In the genomic region with DNA sequence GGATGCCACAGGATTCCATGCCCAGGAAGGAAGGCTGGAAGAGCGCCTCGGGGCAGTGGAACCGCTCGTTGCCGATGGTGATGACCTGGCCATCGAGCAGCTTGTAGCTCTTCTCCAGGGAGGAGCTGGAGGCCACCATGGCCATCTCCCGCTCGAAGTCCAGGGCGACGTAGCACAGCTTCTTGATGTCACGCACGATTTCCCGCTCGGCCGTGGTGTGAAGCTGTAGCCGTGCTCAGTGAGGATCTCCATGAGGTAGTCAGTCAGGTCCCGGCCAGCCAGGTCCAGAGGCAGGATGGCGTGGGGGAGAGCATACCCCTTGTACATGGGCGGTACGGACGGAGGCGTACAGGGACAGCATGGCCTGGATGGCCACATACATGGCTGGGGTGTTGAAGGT, we compare ENCODE assay signal across 1 cellular context.
TF ChIP-seq lines count a peak whose summit lies in the region.

No MANE protein-coding gene starts in this region.

TF ChIP-seq in K562, 482 proteins besides CTCF, POLR2A, EP300 and RAD21 (continued from another document):
- TF ChIP-seq, protein P1, sequence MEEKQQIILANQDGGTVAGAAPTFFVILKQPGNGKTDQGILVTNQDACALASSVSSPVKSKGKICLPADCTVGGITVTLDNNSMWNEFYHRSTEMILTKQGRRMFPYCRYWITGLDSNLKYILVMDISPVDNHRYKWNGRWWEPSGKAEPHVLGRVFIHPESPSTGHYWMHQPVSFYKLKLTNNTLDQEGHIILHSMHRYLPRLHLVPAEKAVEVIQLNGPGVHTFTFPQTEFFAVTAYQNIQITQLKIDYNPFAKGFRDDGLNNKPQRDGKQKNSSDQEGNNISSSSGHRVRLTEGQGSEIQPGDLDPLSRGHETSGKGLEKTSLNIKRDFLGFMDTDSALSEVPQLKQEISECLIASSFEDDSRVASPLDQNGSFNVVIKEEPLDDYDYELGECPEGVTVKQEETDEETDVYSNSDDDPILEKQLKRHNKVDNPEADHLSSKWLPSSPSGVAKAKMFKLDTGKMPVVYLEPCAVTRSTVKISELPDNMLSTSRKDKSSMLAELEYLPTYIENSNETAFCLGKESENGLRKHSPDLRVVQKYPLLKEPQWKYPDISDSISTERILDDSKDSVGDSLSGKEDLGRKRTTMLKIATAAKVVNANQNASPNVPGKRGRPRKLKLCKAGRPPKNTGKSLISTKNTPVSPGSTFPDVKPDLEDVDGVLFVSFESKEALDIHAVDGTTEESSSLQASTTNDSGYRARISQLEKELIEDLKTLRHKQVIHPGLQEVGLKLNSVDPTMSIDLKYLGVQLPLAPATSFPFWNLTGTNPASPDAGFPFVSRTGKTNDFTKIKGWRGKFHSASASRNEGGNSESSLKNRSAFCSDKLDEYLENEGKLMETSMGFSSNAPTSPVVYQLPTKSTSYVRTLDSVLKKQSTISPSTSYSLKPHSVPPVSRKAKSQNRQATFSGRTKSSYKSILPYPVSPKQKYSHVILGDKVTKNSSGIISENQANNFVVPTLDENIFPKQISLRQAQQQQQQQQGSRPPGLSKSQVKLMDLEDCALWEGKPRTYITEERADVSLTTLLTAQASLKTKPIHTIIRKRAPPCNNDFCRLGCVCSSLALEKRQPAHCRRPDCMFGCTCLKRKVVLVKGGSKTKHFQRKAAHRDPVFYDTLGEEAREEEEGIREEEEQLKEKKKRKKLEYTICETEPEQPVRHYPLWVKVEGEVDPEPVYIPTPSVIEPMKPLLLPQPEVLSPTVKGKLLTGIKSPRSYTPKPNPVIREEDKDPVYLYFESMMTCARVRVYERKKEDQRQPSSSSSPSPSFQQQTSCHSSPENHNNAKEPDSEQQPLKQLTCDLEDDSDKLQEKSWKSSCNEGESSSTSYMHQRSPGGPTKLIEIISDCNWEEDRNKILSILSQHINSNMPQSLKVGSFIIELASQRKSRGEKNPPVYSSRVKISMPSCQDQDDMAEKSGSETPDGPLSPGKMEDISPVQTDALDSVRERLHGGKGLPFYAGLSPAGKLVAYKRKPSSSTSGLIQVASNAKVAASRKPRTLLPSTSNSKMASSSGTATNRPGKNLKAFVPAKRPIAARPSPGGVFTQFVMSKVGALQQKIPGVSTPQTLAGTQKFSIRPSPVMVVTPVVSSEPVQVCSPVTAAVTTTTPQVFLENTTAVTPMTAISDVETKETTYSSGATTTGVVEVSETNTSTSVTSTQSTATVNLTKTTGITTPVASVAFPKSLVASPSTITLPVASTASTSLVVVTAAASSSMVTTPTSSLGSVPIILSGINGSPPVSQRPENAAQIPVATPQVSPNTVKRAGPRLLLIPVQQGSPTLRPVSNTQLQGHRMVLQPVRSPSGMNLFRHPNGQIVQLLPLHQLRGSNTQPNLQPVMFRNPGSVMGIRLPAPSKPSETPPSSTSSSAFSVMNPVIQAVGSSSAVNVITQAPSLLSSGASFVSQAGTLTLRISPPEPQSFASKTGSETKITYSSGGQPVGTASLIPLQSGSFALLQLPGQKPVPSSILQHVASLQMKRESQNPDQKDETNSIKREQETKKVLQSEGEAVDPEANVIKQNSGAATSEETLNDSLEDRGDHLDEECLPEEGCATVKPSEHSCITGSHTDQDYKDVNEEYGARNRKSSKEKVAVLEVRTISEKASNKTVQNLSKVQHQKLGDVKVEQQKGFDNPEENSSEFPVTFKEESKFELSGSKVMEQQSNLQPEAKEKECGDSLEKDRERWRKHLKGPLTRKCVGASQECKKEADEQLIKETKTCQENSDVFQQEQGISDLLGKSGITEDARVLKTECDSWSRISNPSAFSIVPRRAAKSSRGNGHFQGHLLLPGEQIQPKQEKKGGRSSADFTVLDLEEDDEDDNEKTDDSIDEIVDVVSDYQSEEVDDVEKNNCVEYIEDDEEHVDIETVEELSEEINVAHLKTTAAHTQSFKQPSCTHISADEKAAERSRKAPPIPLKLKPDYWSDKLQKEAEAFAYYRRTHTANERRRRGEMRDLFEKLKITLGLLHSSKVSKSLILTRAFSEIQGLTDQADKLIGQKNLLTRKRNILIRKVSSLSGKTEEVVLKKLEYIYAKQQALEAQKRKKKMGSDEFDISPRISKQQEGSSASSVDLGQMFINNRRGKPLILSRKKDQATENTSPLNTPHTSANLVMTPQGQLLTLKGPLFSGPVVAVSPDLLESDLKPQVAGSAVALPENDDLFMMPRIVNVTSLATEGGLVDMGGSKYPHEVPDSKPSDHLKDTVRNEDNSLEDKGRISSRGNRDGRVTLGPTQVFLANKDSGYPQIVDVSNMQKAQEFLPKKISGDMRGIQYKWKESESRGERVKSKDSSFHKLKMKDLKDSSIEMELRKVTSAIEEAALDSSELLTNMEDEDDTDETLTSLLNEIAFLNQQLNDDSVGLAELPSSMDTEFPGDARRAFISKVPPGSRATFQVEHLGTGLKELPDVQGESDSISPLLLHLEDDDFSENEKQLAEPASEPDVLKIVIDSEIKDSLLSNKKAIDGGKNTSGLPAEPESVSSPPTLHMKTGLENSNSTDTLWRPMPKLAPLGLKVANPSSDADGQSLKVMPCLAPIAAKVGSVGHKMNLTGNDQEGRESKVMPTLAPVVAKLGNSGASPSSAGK (IDR thresholded peaks at IDR 0.05) = peak; percentile 32; the same call in 1 of the 2 replicates
- TF ChIP-seq, protein P2, sequence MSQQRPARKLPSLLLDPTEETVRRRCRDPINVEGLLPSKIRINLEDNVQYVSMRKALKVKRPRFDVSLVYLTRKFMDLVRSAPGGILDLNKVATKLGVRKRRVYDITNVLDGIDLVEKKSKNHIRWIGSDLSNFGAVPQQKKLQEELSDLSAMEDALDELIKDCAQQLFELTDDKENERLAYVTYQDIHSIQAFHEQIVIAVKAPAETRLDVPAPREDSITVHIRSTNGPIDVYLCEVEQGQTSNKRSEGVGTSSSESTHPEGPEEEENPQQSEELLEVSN (IDR thresholded peaks at IDR 0.05; ENCODE audit: borderline replicate concordance in 1 of 2, extremely low read depth in 1 of 2, insufficient read depth in 1 of 2, insufficient read length in 1 of 2, low read depth in 1 of 2, low read length in 1 of 2, poor library complexity in 1 of 2, severe bottlenecking in 1 of 2) = peak in 1 of 2 experiments; percentile 60
- TF ChIP-seq PCBP1 (IDR thresholded peaks at IDR 0.05; ENCODE audit: low read depth, low read length, poor library complexity, severe bottlenecking) (no peak), L3MBTL2 (IDR thresholded peaks at IDR 0.05) (0 out of 2 replicates have a peak, but pooled peaks have one; percentile 16), NRF1 (conservative IDR thresholded peaks at IDR 0.05 in 1 of 2, IDR thresholded peaks at IDR 0.05 in 1 of 2) (no peak)
